In genomic region chr7:102912742-102913141, GRCh38 we compare ENCODE assay signal across 8 cellular contexts. TPM values are rescaled to one million over a fixed set of nuclear protein-coding genes. Genes with fewer than 3 reads are reported as not detected.
A peak's percentile ranks its signal among the peaks of the same experiment; 100 is the strongest.
DNase-seq lines count a peak whose midpoint lies in the region; ATAC-seq, FAIRE-seq and TF ChIP-seq lines count a peak whose summit lies in the region.

A gene with protein sequence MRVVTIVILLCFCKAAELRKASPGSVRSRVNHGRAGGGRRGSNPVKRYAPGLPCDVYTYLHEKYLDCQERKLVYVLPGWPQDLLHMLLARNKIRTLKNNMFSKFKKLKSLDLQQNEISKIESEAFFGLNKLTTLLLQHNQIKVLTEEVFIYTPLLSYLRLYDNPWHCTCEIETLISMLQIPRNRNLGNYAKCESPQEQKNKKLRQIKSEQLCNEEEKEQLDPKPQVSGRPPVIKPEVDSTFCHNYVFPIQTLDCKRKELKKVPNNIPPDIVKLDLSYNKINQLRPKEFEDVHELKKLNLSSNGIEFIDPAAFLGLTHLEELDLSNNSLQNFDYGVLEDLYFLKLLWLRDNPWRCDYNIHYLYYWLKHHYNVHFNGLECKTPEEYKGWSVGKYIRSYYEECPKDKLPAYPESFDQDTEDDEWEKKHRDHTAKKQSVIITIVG (plus strand): TSS chr7:102913000. CDS start chr7:102933914, 20,914 bp downstream.

- H2BK120ac ChIP-seq in H1 (replicated peaks; ENCODE audit: low read depth, low read length) = no peak within 1 kb of the TSS

- H3K18ac ChIP-seq in H1 (ENCODE audit: extremely low read depth, low read length) = no peak within 1 kb of the TSS

- POLR2A ChIA-PET in H1 (lab: Charles Lee; ENCODE audit: partially characterized antibody) = interaction anchor here (0.9 kb wide), 1 partner anchor 162 kb away, joined by 4 read pairs; the partner anchor contains the start of genes ARMC10 and FBXL13

- in situ Hi-C loops in ACHN (cut with HindIII; ENCODE audit: low pct_ligation_motif_present, low pct_unique_long_range_greater_than_20kb, low sequenced_read_pairs) = no loop called here

- no peak within 1 kb of the TSS for H2AK5ac ChIP-seq in H1 (ENCODE audit: low read depth, low read length)

- no peak for TF ChIP-seq CTCF in H1 (IDR thresholded peaks at IDR 0.05; ENCODE audit: control extremely low read depth in 1 of 3, insufficient read depth in 1 of 3, low read depth in 1 of 3, low read length in 3 of 3)

- peak within 1 kb of the TSS; percentile 82; the same call in 1 of the 2 replicates for H2BK15ac ChIP-seq in H1 (ENCODE audit: low read length)

- H3K9ac ChIP-seq in H1 (replicated peaks in 1 of 4; ENCODE audit: extremely low read depth in 1 of 4, low read depth in 3 of 4, low read length in 3 of 4) = no peak within 1 kb of the TSS

- no peaks in the 10 kb centered on the region for H3K79me2 ChIP-seq in H1 (ENCODE audit: control insufficient read depth in 1 of 2, insufficient read depth in 2 of 2, low read length in 2 of 2)

- H4K20me1 ChIP-seq in H1 (replicated peaks in 1 of 2; ENCODE audit: control insufficient read depth in 1 of 2, insufficient read depth in 2 of 2, low read length in 2 of 2) = peaks cover 0 to 1% of the 10 kb centered on the region in 2 experiments

- no peak for TF ChIP-seq POLR2A in H1 (IDR thresholded peaks at IDR 0.05; ENCODE audit: control extremely low read depth in 1 of 2, low read depth in 2 of 2, low read length in 2 of 2)
- TF ChIP-seq POLR2A in GM12891 (IDR thresholded peaks at IDR 0.05; ENCODE audit: low read depth, low read length) = no peak

- H3K27me3 ChIP-seq in H1 (replicated peaks in 1 of 4; ENCODE audit: control insufficient read depth in 3 of 4, extremely low read depth in 1 of 4, insufficient read depth in 3 of 4, low read length in 3 of 4) (no peaks in the 10 kb centered on the region), neuron (ENCODE audit: insufficient read depth, low read length) (no peaks in the 10 kb centered on the region)

- H3K4me1 ChIP-seq in H1 (replicated peaks in 1 of 4; ENCODE audit: control insufficient read depth in 3 of 4, insufficient read depth in 4 of 4, low read length in 3 of 4) = peaks cover 0 to 9% (median 4%) of the 10 kb centered on the region in 4 experiments; a peak in 4 of 7 replicates
- peaks cover 14% of the 10 kb centered on the region for H3K4me1 ChIP-seq in neuron (ENCODE audit: insufficient read depth, low read length)

- 61% methylated on average over 6 of the region's 6 CpGs; no CpG with 5 or more reads in 1 of the 2 experiments for WGBS in H1 (ENCODE audit: extremely low coverage in 1 of 2, insufficient coverage in 1 of 2, insufficient read length in 1 of 2, insufficient replicate concordance in 2 of 2, low coverage in 1 of 2, low lambda C conversion rate in 2 of 2, missing lambda C conversion rate in 1 of 2), 2 experiments

- no peak for TF ChIP-seq RAD21 in H1 (IDR thresholded peaks at IDR 0.05 in 1 of 2, conservative IDR thresholded peaks at IDR 0.05 in 1 of 2; ENCODE audit: low read depth in 2 of 2, low read length in 2 of 2)

- no peak for ATAC-seq in GM19463 (IDR thresholded peaks at IDR 0.05; ENCODE audit: unreplicated experiment)

- H3K23me2 ChIP-seq in H1 (ENCODE audit: low read depth, low read length) = no peaks in the 10 kb centered on the region

- no peak within 1 kb of the TSS for H3K56ac ChIP-seq in H1 (replicated peaks; ENCODE audit: insufficient read length, low read depth, low read length)

- CTCF ChIA-PET in H1 (lab: Charles Lee; ENCODE audit: partially characterized antibody) = interaction anchor here (2.3 kb wide), 1 partner anchor 150 kb away, joined by 7 read pairs; no protein-coding TSS in a partner anchor

- no peak within 1 kb of the TSS for H2BK20ac ChIP-seq in H1 (ENCODE audit: low read length)

- H2BK12ac ChIP-seq in H1 (ENCODE audit: low read depth, low read length) = no peak within 1 kb of the TSS

- H3K9me3 ChIP-seq in H1 (ENCODE audit: insufficient read depth in 2 of 2, low read depth in 1 of 2, low read length in 1 of 2) (no peaks in the 10 kb centered on the region), neuron (ENCODE audit: low read length) (peaks cover 3% of the 10 kb centered on the region)

- FAIRE-seq in H1 (lab: Jason Lieb, UNC) = no peak
- FAIRE-seq in GM12891 (lab: Jason Lieb, UNC) = no peak

- H3K27ac ChIP-seq in H1 (ENCODE audit: low read depth, low read length) = no peak within 1 kb of the TSS

- no peak within 1 kb of the TSS for H3K4ac ChIP-seq in H1 (replicated peaks; ENCODE audit: insufficient read length, low read depth, low read length)

- no peak within 1 kb of the TSS for H4K5ac ChIP-seq in H1 (ENCODE audit: insufficient read length, low read depth, low read length)

- H3K36me3 ChIP-seq in H1 (ENCODE audit: control insufficient read depth in 2 of 4, insufficient read depth in 4 of 4, low read length in 3 of 4) (no peaks in the 10 kb centered on the region), neuron (ENCODE audit: insufficient read depth, low read length) (no peaks in the 10 kb centered on the region)

- H2BK5ac ChIP-seq in H1 (ENCODE audit: low read depth, low read length) = no peak within 1 kb of the TSS

- no peak within 1 kb of the TSS for H3K14ac ChIP-seq in H1 (ENCODE audit: insufficient read length)

- no peaks in the 10 kb centered on the region for H3K79me1 ChIP-seq in H1 (ENCODE audit: low read depth, low read length)

- no peak within 1 kb of the TSS for H4K91ac ChIP-seq in H1 (replicated peaks; ENCODE audit: insufficient read length, low read length)

- H3K4me3 ChIP-seq in H1 (ENCODE audit: extremely low read depth in 1 of 4, insufficient read depth in 2 of 4, low read depth in 3 of 4, low read length in 4 of 4) (no peak within 1 kb of the TSS), neuron (ENCODE audit: low read length) (peak within 1 kb of the TSS; percentile 52)

- H2AFZ ChIP-seq in H1 (ENCODE audit: low read length) = peak within 1 kb of the TSS; percentile 14
- peak within 1 kb of the TSS; percentile 38 for H2AFZ ChIP-seq in neuron (ENCODE audit: low read depth, low read length)

- H4K8ac ChIP-seq in H1 (ENCODE audit: extremely low read depth, insufficient read depth, low read length) = no peak within 1 kb of the TSS

- DNase-seq in DMS153 (lab: John Stamatoyannopoulos, UW) (peak; percentile 71), NCI-H2107 (lab: John Stamatoyannopoulos, UW) (peak; percentile 85), H1 (ENCODE audit: low read depth in 1 of 2, low spot score in 2 of 2) (no peak), ACHN (no peak), GDM1 (lab: John Stamatoyannopoulos, UW) (no peak), GM12891 (ENCODE audit: insufficient read length, low spot score) (no peak)

- TF ChIP-seq EP300 in H1 (IDR thresholded peaks at IDR 0.05; ENCODE audit: borderline replicate concordance in 1 of 2, low read depth in 2 of 2, low read length in 2 of 2) = no peak

- H3K23ac ChIP-seq in H1 (ENCODE audit: insufficient read length) = no peak within 1 kb of the TSS

- peak within 1 kb of the TSS in 1 of 2 experiments; percentile 35; a peak in 2 of 4 replicates for H3K4me2 ChIP-seq in H1 (ENCODE audit: insufficient read depth in 1 of 2, low read depth in 2 of 2, low read length in 2 of 2)

TF ChIP-seq in H1, 55 proteins besides CTCF, POLR2A, EP300 and RAD21 (continues in another document):
- TF ChIP-seq KDM5A (IDR thresholded peaks at IDR 0.05; ENCODE audit: low read length) (no peak), ATF3 (IDR thresholded peaks at IDR 0.05; ENCODE audit: insufficient read depth, low read depth, low read length) (no peak), BRCA1 (IDR thresholded peaks at IDR 0.05; ENCODE audit: low read depth, low read length) (no peak), SP2 (IDR thresholded peaks at IDR 0.05; ENCODE audit: low read length) (no peak), TAF7 (optimal IDR thresholded peaks at IDR 0.05; ENCODE audit: borderline replicate concordance, low read depth, low read length) (no peak), CBX5 (IDR thresholded peaks at IDR 0.05; ENCODE audit: low read depth, low read length) (no peak), SIX5 (IDR thresholded peaks at IDR 0.05; ENCODE audit: low read depth, low read length) (no peak), JUN (IDR thresholded peaks at IDR 0.05; ENCODE audit: low read depth, low read length) (no peak), SIN3A (conservative IDR thresholded peaks at IDR 0.05 in 1 of 2, IDR thresholded peaks at IDR 0.05 in 1 of 2; ENCODE audit: low read depth in 1 of 2, low read length in 2 of 2) (no peak), BACH1 (IDR thresholded peaks at IDR 0.05; ENCODE audit: low read length) (no peak)

TF ChIP-seq in GM12891, 5 proteins besides CTCF, POLR2A, EP300 and RAD21:
- no peak for TF ChIP-seq POU2F2 (IDR thresholded peaks at IDR 0.05; ENCODE audit: low read depth, low read length)
- no peak for TF ChIP-seq POLR2AphosphoS5 (IDR thresholded peaks at IDR 0.05; ENCODE audit: low read depth, low read length)
- no peak for TF ChIP-seq TAF1 (IDR thresholded peaks at IDR 0.05; ENCODE audit: low read depth, low read length)
- TF ChIP-seq SPI1 (IDR thresholded peaks at IDR 0.05; ENCODE audit: low read depth, low read length) = no peak
- no peak for TF ChIP-seq PAX5 (IDR thresholded peaks at IDR 0.05; ENCODE audit: insufficient read depth, low read length, severe bottlenecking)

RNA-seq across cellular contexts. Expression of the gene that starts here (rescaled TPM):
- 3.0 and 3.3 TPM in 2 replicates for total RNA-seq in H1 (2021; fragmentation: NEBNext Ultra II Directional; extraction: Animal tissue kit (Norgen Biotek cat#: 25700))
- polyA plus RNA-seq in H1 (2011; rRNA removed) = 2.2 and 3.0 TPM in 2 replicates
- 4.0 TPM for polyA plus RNA-seq in H1 (2011; cell fraction: cytosol; rRNA removed)
- polyA plus RNA-seq in H1 (2011; cell fraction: nucleus; rRNA removed) = 2.7 TPM
- polyA plus RNA-seq in H1 (2012, experiment 1 of 2) = 2.5 to 5.7 TPM (median 3.1 TPM) in 4 replicates
- polyA plus RNA-seq in H1 (2012, experiment 2 of 2) = 0.26 TPM
- 7.5 TPM for polyA plus RNA-seq in H1 (2013, experiment 1 of 2)
- polyA plus RNA-seq in H1 (2013, experiment 2 of 2) = 7.3 TPM
- polyA minus RNA-seq in H1 (2011; rRNA and poly(A)+ RNA removed) = 2.8 and 4.5 TPM in 2 replicates
- polyA minus RNA-seq in H1 (2011; cell fraction: cytosol; rRNA and poly(A)+ RNA removed) = 0.73 TPM
- polyA minus RNA-seq in H1 (2011; cell fraction: nucleus; rRNA and poly(A)+ RNA removed) = 2.2 TPM
- 0.05 TPM for polyA plus RNA-seq in GM12891 (2012; ENCODE audit: low read depth, missing spikeins)

Comparison
In these comparisons a context has a peak if more than half of its experiments do, and no peak if none do; other contexts are left out.
1. DNase-seq: peak in DMS153 (single experiment) and NCI-H2107 (single experiment); none in H1 (0 of 2), ACHN (single experiment), GDM1 (single experiment) and GM12891 (single experiment).